Comparison of ENCODE assay signal across 8 cellular contexts in the genomic region with DNA sequence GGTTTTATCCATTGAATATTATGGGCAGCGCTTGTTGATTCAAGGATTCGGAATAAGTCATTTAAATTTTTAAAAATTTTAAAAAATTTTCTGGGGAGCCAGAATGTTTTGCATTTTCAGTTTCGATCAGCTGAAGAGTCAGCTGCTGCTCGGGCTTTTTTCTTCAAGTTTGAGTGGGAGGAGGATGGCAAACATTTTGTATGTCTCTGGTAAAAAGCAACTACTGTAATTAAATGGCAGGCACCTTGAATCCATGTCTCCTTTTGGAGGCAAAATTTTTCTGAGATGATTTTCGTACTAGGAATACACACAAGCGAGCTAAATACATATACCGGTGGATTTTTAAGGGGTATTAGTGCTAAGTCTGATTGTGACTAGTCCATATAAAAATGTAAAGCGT. TPM values are rescaled to one million over a fixed set of nuclear protein-coding genes. Genes with fewer than 3 reads are reported as not detected.
DNase-seq lines count a peak whose midpoint lies in the region; ATAC-seq and TF ChIP-seq lines count a peak whose summit lies in the region.

No MANE protein-coding gene starts in this region.

- H3K27me3 Mint-ChIP-seq in CD8-positive, alpha-beta T cell (ENCODE audit: low read depth): no peaks in the 10 kb centered on the region
- H3K27me3 Mint-ChIP-seq in activated CD4-positive, alpha-beta memory T cell treated with anti-CD3 and anti-CD28 coated beads for 36 hours: no peaks in the 10 kb centered on the region

- H3K9me3 ChIP-seq in CD8-positive, alpha-beta T cell (ENCODE audit: low read length): no peaks in the 10 kb centered on the region

- POLR2A ChIA-PET in CD8-positive, alpha-beta T cell (lab: Charles Lee): interaction anchor here (1.1 to 4.1 kb wide), 5 partner anchors 37 to 923 kb away, joined by 3 to 53 read pairs (median 3); a partner anchor contains a TSS
- POLR2A ChIA-PET in activated CD4-positive, alpha-beta memory T cell treated with anti-CD3 and anti-CD28 coated beads for 36 hours (lab: Charles Lee): interaction anchor here (1.0 to 4.1 kb wide), 5 partner anchors 17 to 923 kb away, joined by 3 to 35 read pairs (median 3); a partner anchor contains a TSS

- peak overlapping the region; percentile 100 for H3K27ac Mint-ChIP-seq in CD8-positive, alpha-beta T cell
- H3K27ac Mint-ChIP-seq in activated CD4-positive, alpha-beta memory T cell treated with anti-CD3 and anti-CD28 coated beads for 36 hours: peak overlapping the region; percentile 99

- CTCF ChIA-PET in CD8-positive, alpha-beta T cell (lab: Charles Lee): interaction anchor here (1.5 kb wide), 1 partner anchor 800 kb away, joined by 4 read pairs; no protein-coding TSS in a partner anchor
- CTCF ChIA-PET in activated CD4-positive, alpha-beta memory T cell treated with anti-CD3 and anti-CD28 coated beads for 36 hours (lab: Charles Lee): interaction anchor here (1.0 to 4.5 kb wide), 3 partner anchors 16 to 92 kb away, joined by 3 to 19 read pairs (median 3); a partner anchor contains a TSS

- H3K9me3 Mint-ChIP-seq in CD8-positive, alpha-beta T cell: no peaks in the 10 kb centered on the region
- no peaks in the 10 kb centered on the region for H3K9me3 Mint-ChIP-seq in activated CD4-positive, alpha-beta memory T cell treated with anti-CD3 and anti-CD28 coated beads for 36 hours

- peak overlapping the region; percentile 99 for H3K4me3 Mint-ChIP-seq in CD8-positive, alpha-beta T cell
- peak overlapping the region; percentile 96 for H3K4me3 Mint-ChIP-seq in activated CD4-positive, alpha-beta memory T cell treated with anti-CD3 and anti-CD28 coated beads for 36 hours

- peak overlapping the region; percentile 58 for H3K9ac ChIP-seq in rectal smooth muscle tissue (ENCODE audit: low read length)

- peaks cover 27% of the 10 kb centered on the region for H3K4me1 ChIP-seq in CD8-positive, alpha-beta T cell (ENCODE audit: insufficient read depth, low read length)
- H3K4me1 ChIP-seq in foreskin keratinocyte (peaks cover 17% of the 10 kb centered on the region), rectal smooth muscle tissue (ENCODE audit: control insufficient read depth, insufficient read depth, low read length) (peaks cover 10% of the 10 kb centered on the region)

- intact Hi-C loops in CD8-positive, alpha-beta T cell (cut with DNase I, micrococcal nuclease): loop anchor here in 1 of 2 experiments (1.0 kb wide), 1 partner anchor 923 kb away; a partner anchor contains a TSS
- intact Hi-C loops in activated CD4-positive, alpha-beta memory T cell treated with anti-CD3 and anti-CD28 coated beads for 36 hours (cut with micrococcal nuclease): loop anchor here (2.0 kb wide), 1 partner anchor 18 kb away; no protein-coding TSS in a partner anchor

- no peaks in the 10 kb centered on the region for H3K27me3 ChIP-seq in CD8-positive, alpha-beta T cell (ENCODE audit: insufficient read depth, low read length)
- H3K27me3 ChIP-seq in foreskin keratinocyte: no peaks in the 10 kb centered on the region
- no peaks in the 10 kb centered on the region for H3K27me3 ChIP-seq in rectal smooth muscle tissue (ENCODE audit: control insufficient read depth, insufficient read depth, low read length)

- TF ChIP-seq CTCF in CD8-positive, alpha-beta T cell (IDR thresholded peaks at IDR 0.05): no peak
- TF ChIP-seq CTCF in foreskin keratinocyte (conservative IDR thresholded peaks at IDR 0.05): no peak

- peak overlapping the region; percentile 85 for H3K27ac ChIP-seq in CD8-positive, alpha-beta T cell (ENCODE audit: low read depth, low read length)
- peak overlapping the region; percentile 75 for H3K27ac ChIP-seq in foreskin keratinocyte
- H3K27ac ChIP-seq in rectal smooth muscle tissue (ENCODE audit: low read depth, low read length): peak overlapping the region; percentile 88

- ATAC-seq in CD8-positive, alpha-beta T cell: no peak
- ATAC-seq in GM19455 (IDR thresholded peaks at IDR 0.05; ENCODE audit: unreplicated experiment) (peak; percentile 39), HG03571 (IDR thresholded peaks at IDR 0.05; ENCODE audit: unreplicated experiment) (peak; percentile 19), foreskin keratinocyte (no peak)

- peaks cover 27% of the 10 kb centered on the region for H3K36me3 Mint-ChIP-seq in CD8-positive, alpha-beta T cell
- H3K36me3 Mint-ChIP-seq in activated CD4-positive, alpha-beta memory T cell treated with anti-CD3 and anti-CD28 coated beads for 36 hours: peaks cover 16% of the 10 kb centered on the region

- peaks cover 39% of the 10 kb centered on the region for H3K4me1 Mint-ChIP-seq in CD8-positive, alpha-beta T cell (ENCODE audit: low read depth)
- peaks cover 30% of the 10 kb centered on the region for H3K4me1 Mint-ChIP-seq in activated CD4-positive, alpha-beta memory T cell treated with anti-CD3 and anti-CD28 coated beads for 36 hours (ENCODE audit: low read depth)

- DNase-seq in CD8-positive, alpha-beta T cell: peak in 1 of 7 experiments; percentile 27
- DNase-seq in activated CD4-positive, alpha-beta memory T cell treated with anti-CD3 and anti-CD28 coated beads for 36 hours: peak; percentile 43
- no peak for DNase-seq in foreskin keratinocyte
- no peak for DNase-seq in GF-D8 (lab: John Stamatoyannopoulos, UW)
- no peak for DNase-seq in EL

- H3K36me3 ChIP-seq in CD8-positive, alpha-beta T cell (ENCODE audit: insufficient read depth, low read length): no peaks in the 10 kb centered on the region
- H3K36me3 ChIP-seq in rectal smooth muscle tissue (ENCODE audit: control insufficient read depth, insufficient read depth, low read length): no peaks in the 10 kb centered on the region

- peak overlapping the region; percentile 91 for H3K4me3 ChIP-seq in CD8-positive, alpha-beta T cell (ENCODE audit: low read depth, low read length)
- H3K4me3 ChIP-seq in rectal smooth muscle tissue (ENCODE audit: low read length): peak overlapping the region; percentile 92

RNA-seq across cellular contexts. Expression of a gene that starts 0.6 kb away (rescaled TPM):
- total RNA-seq in CD8-positive, alpha-beta T cell: 10 to 100 TPM; 41.3 to 45.5 TPM
- total RNA-seq in activated CD4-positive, alpha-beta memory T cell treated with anti-CD3 and anti-CD28 coated beads for 36 hours: 10 to 100 TPM; 25.1 to 25.8 TPM
- 21.0 and 22.5 TPM in 2 replicates for total RNA-seq in foreskin keratinocyte
- 9.3 and 11.1 TPM in 2 replicates for polyA plus RNA-seq in foreskin keratinocyte

Comparison
In these comparisons a context has a peak if more than half of its experiments do, and no peak if none do; other contexts are left out.
1. ATAC-seq: peak in GM19455 (single experiment) and HG03571 (single experiment); none in CD8-positive, alpha-beta T cell (single experiment) and foreskin keratinocyte (single experiment).
2. Peak in every context shown above with its lines, with median percentiles within 50 percentile points of each other: H3K27ac ChIP-seq.